Comparison of ENCODE assay signal across 1 cellular context in genomic region chr22:24140357-24140756, GRCh38.
TF ChIP-seq lines count a peak whose summit lies in the region.

No MANE protein-coding gene starts in this region.

TF ChIP-seq in WTC11, 78 proteins besides CTCF, POLR2A, EP300 and RAD21 (continued from another document):
- TF ChIP-seq E2F4 (CRISPR knock-in tag; IDR thresholded peaks at IDR 0.05; ENCODE audit: borderline replicate concordance, low read depth) (no peak), FOXJ3 (CRISPR knock-in tag; IDR thresholded peaks at IDR 0.05; ENCODE audit: borderline replicate concordance) (no peak)
